ENCODE assay signal across 28 cellular contexts in genomic region chr18:51687845-51688585, GRCh38.
"Had no signal": no experiment of that assay in that cellular context is flagged by ENCODE, and none has a peak within 500 bp of the region (broad histone marks: within the 10 kb centered on the region; RNA-seq: fewer than 3 reads in every experiment).

No MANE protein-coding gene starts in this region.

- H3K4me3 ChIP-seq: colonic mucosa, esophagus squamous epithelium, lower lobe of right lung, ovary, psoas muscle, sigmoid colon, thoracic aorta, tibial nerve, upper lobe of left lung had no signal

- H3K27ac ChIP-seq: colonic mucosa, esophagus squamous epithelium, lower lobe of right lung, ovary, psoas muscle, sigmoid colon, thoracic aorta, tibial nerve, upper lobe of left lung had no signal

- DNase-seq: colonic mucosa; effector CD8-positive, alpha-beta T cell; endodermal cell; erythroblast; esophagus squamous epithelium; foreskin melanocyte; hypothalamus; immature natural killer cell; islet precursor cell; kidney glomerular epithelial cell; left colon; left ventricle myocardium superior; lower lobe of right lung; natural killer cell; occipital lobe; ovary; posterior cingulate gyrus; psoas muscle; right cardiac atrium; sigmoid colon; stimulated activated CD4-positive, alpha-beta T cell treated with anti-CD3 and anti-CD28 coated beads, Interleukin-2, amount 100 ng/mL, for 24 hours; stimulated activated CD4-positive, alpha-beta T cell treated with anti-CD3 and anti-CD28 coated beads, Interleukin-4, amount 100 ng/mL, for 24 hours; stimulated activated naive CD4-positive, alpha-beta T cell treated with Interleukin-2 at 50 U/mL for 16 hours; substantia nigra; upper lobe of left lung had no signal

- H3K9me3 ChIP-seq: colonic mucosa, esophagus squamous epithelium, lower lobe of right lung, ovary, psoas muscle, sigmoid colon, thoracic aorta, tibial nerve, upper lobe of left lung had no signal

- H3K36me3 ChIP-seq: colonic mucosa, esophagus squamous epithelium, lower lobe of right lung, ovary, sigmoid colon, thoracic aorta, tibial nerve, upper lobe of left lung had no signal

- ATAC-seq: left colon; left ventricle myocardium superior; lower lobe of right lung; natural killer cell; psoas muscle; right cardiac atrium; stimulated activated effector memory CD8-positive, alpha-beta T cell treated with anti-CD3 and anti-CD28 coated beads, Interleukin-12 subunit alpha, Interleukin-12 subunit beta, amount 100 ng/mL, for 72 hours had no signal

- H3K4me1 ChIP-seq: colonic mucosa, esophagus squamous epithelium, lower lobe of right lung, psoas muscle, sigmoid colon, tibial nerve, upper lobe of left lung had no signal

- H3K27me3 ChIP-seq: colonic mucosa, esophagus squamous epithelium, ovary, sigmoid colon, tibial nerve, upper lobe of left lung had no signal
